24 cellular contexts compared by ENCODE assay signal in the genomic region with DNA sequence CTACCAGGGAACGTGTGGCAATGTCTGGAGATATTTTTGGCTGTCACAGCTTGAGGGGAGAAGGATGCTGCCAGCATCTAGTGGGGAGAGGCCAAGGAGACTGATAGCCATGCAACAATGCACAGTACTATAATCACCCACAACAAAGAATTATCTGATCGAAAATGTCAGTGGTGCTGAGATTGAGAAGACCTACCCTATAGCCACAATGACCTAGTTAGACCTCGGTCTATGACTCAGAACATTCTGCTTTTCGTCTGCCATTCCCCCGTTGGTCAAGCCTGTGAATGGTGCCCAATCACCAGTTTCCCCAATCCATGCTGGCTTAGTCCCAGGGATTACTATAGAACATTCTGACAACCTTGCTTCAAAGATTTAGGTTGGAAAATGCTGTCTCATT.
DNase-seq lines count a peak whose midpoint lies in the region; ATAC-seq and TF ChIP-seq lines count a peak whose summit lies in the region.
"Had no signal": no experiment of that assay in that cellular context is flagged by ENCODE, and none has a peak within 500 bp of the region (broad histone marks: within the 10 kb centered on the region; RNA-seq: fewer than 3 reads in every experiment).

No MANE protein-coding gene starts in this region.

- H3K4me1 ChIP-seq in SK-N-SH (ENCODE audit: control insufficient read depth in 1 of 2, insufficient read depth in 2 of 2, low read depth in 1 of 2, low read length in 1 of 2) = peaks cover 0 to 2% of the 10 kb centered on the region in 2 experiments; a peak in 2 of 4 replicates
- no peaks in the 10 kb centered on the region for H3K4me1 ChIP-seq in gastroesophageal sphincter
- H3K4me1 ChIP-seq: A549; BE2C; BLaER1 treated with 17β-estradiol and CSF1 and Interleukin-3, amounts not matched to agents 10 nM and 100 nM had no signal

- ATAC-seq in SK-N-SH treated with all-trans-retinoic acid at 6 μM for 48 hours (no peak), gastroesophageal sphincter (no peak), HG03442 (IDR thresholded peaks at IDR 0.05; ENCODE audit: unreplicated experiment) (no peak)
- ATAC-seq: A549, GM12878 had no signal

- no peaks in the 10 kb centered on the region for H4K20me1 ChIP-seq in SK-N-SH (ENCODE audit: insufficient read depth)
- H4K20me1 ChIP-seq: BLaER1 treated with 17β-estradiol and CSF1 and Interleukin-3, amounts not matched to agents 10 nM and 100 nM had no signal

- peaks cover 2% of the 10 kb centered on the region for H3K27me3 Mint-ChIP-seq in activated CD4-positive, alpha-beta T cell treated with anti-CD3 and anti-CD28 coated beads, Interleukin-2, amount 10 ng/mL, durations not matched to agents 7 days and 5 days
- H3K27me3 Mint-ChIP-seq: CD4-positive, alpha-beta T cell had no signal

- no peak overlapping the region for H3K4me3 Mint-ChIP-seq in activated CD4-positive, alpha-beta T cell treated with anti-CD3 and anti-CD28 coated beads, Interleukin-2, amount 10 ng/mL, durations not matched to agents 7 days and 5 days
- H3K4me3 Mint-ChIP-seq: CD14-positive monocyte; CD4-positive, alpha-beta T cell; CD8-positive, alpha-beta memory T cell had no signal

- no peaks in the 10 kb centered on the region for H3K36me3 Mint-ChIP-seq in activated CD4-positive, alpha-beta T cell treated with anti-CD3 and anti-CD28 coated beads, Interleukin-2, amount 10 ng/mL, durations not matched to agents 7 days and 5 days (ENCODE audit: low read depth)
- H3K36me3 Mint-ChIP-seq: CD14-positive monocyte; CD8-positive, alpha-beta memory T cell had no signal

- DNase-seq in SK-N-SH = no peak
- peak; percentile 86 for DNase-seq in RPMI7951 (ENCODE audit: low read depth)
- DNase-seq in fibroblast of the aortic adventitia (ENCODE audit: low read depth) = peak; percentile 32
- no peak for DNase-seq in activated CD4-positive, alpha-beta T cell treated with anti-CD3 and anti-CD28 coated beads, Interleukin-2, amount 10 ng/mL, durations not matched to agents 7 days and 5 days
- DNase-seq: ACHN; AML-193; BE2C; CD4-positive, alpha-beta T cell; CD8-positive, alpha-beta memory T cell; DMS 273 treated with DMSO at 0.1 percent for 48 hours; DMS79; EL; GDM1; GM23248; H7; HCEC 1CT had no signal

- no peak for TF ChIP-seq CTCF in SK-N-SH (IDR thresholded peaks at IDR 0.05)
- TF ChIP-seq CTCF in fibroblast of the aortic adventitia (IDR thresholded peaks at IDR 0.05; ENCODE audit: insufficient read depth, low read length) = no peak
- TF ChIP-seq CTCF in gastroesophageal sphincter (IDR thresholded peaks at IDR 0.05) = no peak

- TF ChIP-seq RAD21 in SK-N-SH (IDR thresholded peaks at IDR 0.05; ENCODE audit: low read length) = no peak

- H3K9ac ChIP-seq in SK-N-SH = no peak overlapping the region
- H3K9ac ChIP-seq: BLaER1 treated with 17β-estradiol and CSF1 and Interleukin-3, amounts not matched to agents 10 nM and 100 nM; GM23248 had no signal

- H3F3A ChIP-seq in SK-N-SH (replicated peaks; ENCODE audit: insufficient read depth) = no peaks in the 10 kb centered on the region

- H3K27ac Mint-ChIP-seq in activated CD4-positive, alpha-beta T cell treated with anti-CD3 and anti-CD28 coated beads, Interleukin-2, amount 10 ng/mL, durations not matched to agents 7 days and 5 days = no peak overlapping the region
- H3K27ac Mint-ChIP-seq: CD14-positive monocyte; CD4-positive, alpha-beta T cell; CD8-positive, alpha-beta memory T cell had no signal

- no peaks in the 10 kb centered on the region for H3K9me2 ChIP-seq in SK-N-SH

- H3K4me2 ChIP-seq in SK-N-SH = no peak overlapping the region
- H3K4me2 ChIP-seq: A549; BLaER1 treated with 17β-estradiol and CSF1 and Interleukin-3, amounts not matched to agents 10 nM and 100 nM had no signal

- no peak overlapping the region for H3K27ac ChIP-seq in SK-N-SH (ENCODE audit: low read depth in 2 of 2, low read length in 1 of 2)
- H3K27ac ChIP-seq in gastroesophageal sphincter = no peak overlapping the region
- H3K27ac ChIP-seq: 22Rv1; A549; BLaER1 treated with 17β-estradiol and CSF1 and Interleukin-3, amounts not matched to agents 10 nM and 100 nM; GM23248 had no signal

- H3K27me3 ChIP-seq in SK-N-SH (ENCODE audit: insufficient read depth) (no peaks in the 10 kb centered on the region), gastroesophageal sphincter (peaks cover 4% of the 10 kb centered on the region)
- H3K27me3 ChIP-seq: BE2C; BLaER1 treated with 17β-estradiol and CSF1 and Interleukin-3, amounts not matched to agents 10 nM and 100 nM had no signal

- H3K36me3 ChIP-seq in SK-N-SH (replicated peaks in 1 of 2; ENCODE audit: control insufficient read depth in 1 of 2, insufficient read depth in 2 of 2, low read length in 1 of 2) (no peaks in the 10 kb centered on the region), gastroesophageal sphincter (no peaks in the 10 kb centered on the region)
- H3K36me3 ChIP-seq: BE2C; BLaER1 treated with 17β-estradiol and CSF1 and Interleukin-3, amounts not matched to agents 10 nM and 100 nM had no signal

- no peaks in the 10 kb centered on the region for H3K9me3 Mint-ChIP-seq in activated CD4-positive, alpha-beta T cell treated with anti-CD3 and anti-CD28 coated beads, Interleukin-2, amount 10 ng/mL, durations not matched to agents 7 days and 5 days
- H3K9me3 Mint-ChIP-seq: CD4-positive, alpha-beta T cell; CD8-positive, alpha-beta memory T cell had no signal

- no peak for TF ChIP-seq POLR2A in gastroesophageal sphincter (IDR thresholded peaks at IDR 0.05)

- no peak overlapping the region for H2AFZ ChIP-seq in SK-N-SH (ENCODE audit: low read depth)
- H2AFZ ChIP-seq: GM23248 had no signal

- H3K9me3 ChIP-seq in SK-N-SH = no peaks in the 10 kb centered on the region
- H3K9me3 ChIP-seq in gastroesophageal sphincter = no peaks in the 10 kb centered on the region
- H3K9me3 ChIP-seq: A549; BE2C; BLaER1 treated with 17β-estradiol and CSF1 and Interleukin-3, amounts not matched to agents 10 nM and 100 nM had no signal

- 36% methylated on average over 5 of the region's 5 CpGs for WGBS in SK-N-SH (ENCODE audit: low lambda C conversion rate)
- 65 to 85% methylated on average over 4 to 5 of the region's 5 CpGs for WGBS in gastroesophageal sphincter (ENCODE audit: low coverage in 1 of 2), 2 donors

- H3K79me2 ChIP-seq in SK-N-SH (ENCODE audit: insufficient read depth) = no peaks in the 10 kb centered on the region

- CTCF ChIA-PET in SK-N-SH (lab: Yijun Ruan, JAX) = interaction anchor here (0.6 kb wide), 1 partner anchor 135 kb away, joined by 3 read pairs; no protein-coding TSS in a partner anchor
- CTCF ChIA-PET in activated CD4-positive, alpha-beta T cell treated with anti-CD3 and anti-CD28 coated beads, Interleukin-2, amount 10 ng/mL, durations not matched to agents 7 days and 5 days (lab: Charles Lee) = no interaction called here

- peak in 1 of 2 experiments; percentile 65; a peak in 2 of 4 replicates for TF ChIP-seq EP300 in SK-N-SH (IDR thresholded peaks at IDR 0.05; ENCODE audit: borderline replicate concordance in 1 of 2, low read depth in 1 of 2, low read length in 1 of 2)
- TF ChIP-seq EP300 in gastroesophageal sphincter (IDR thresholded peaks at IDR 0.05) = no peak

- POLR2A ChIA-PET in SK-N-SH (lab: Yijun Ruan, JAX) = no interaction called here
- POLR2A ChIA-PET in activated CD4-positive, alpha-beta T cell treated with anti-CD3 and anti-CD28 coated beads, Interleukin-2, amount 10 ng/mL, durations not matched to agents 7 days and 5 days (lab: Charles Lee) = no interaction called here

- H3K4me3 ChIP-seq in SK-N-SH (ENCODE audit: low read depth in 2 of 2, low read length in 1 of 2) (no peak overlapping the region), fibroblast of the aortic adventitia (ENCODE audit: low read depth, low read length) (no peak overlapping the region), gastroesophageal sphincter (no peak overlapping the region)
- H3K4me3 ChIP-seq: A549; BLaER1 treated with 17β-estradiol and CSF1 and Interleukin-3, amounts not matched to agents 10 nM and 100 nM; GM12878; GM23248 had no signal

- H3K4me1 Mint-ChIP-seq in activated CD4-positive, alpha-beta T cell treated with anti-CD3 and anti-CD28 coated beads, Interleukin-2, amount 10 ng/mL, durations not matched to agents 7 days and 5 days = peaks cover 5% of the 10 kb centered on the region
- H3K4me1 Mint-ChIP-seq: CD14-positive monocyte had no signal

TF ChIP-seq in SK-N-SH, 30 proteins besides CTCF, POLR2A, EP300 and RAD21 (continues in another document):
- TF ChIP-seq ELF1 (IDR thresholded peaks at IDR 0.05) (no peak), POLR2AphosphoS5 (IDR thresholded peaks at IDR 0.05; ENCODE audit: low read depth, low read length) (no peak), TCF12 (IDR thresholded peaks at IDR 0.05) (peak; percentile 86), JUND (IDR thresholded peaks at IDR 0.05) (peak; percentile 73), GABPA (IDR thresholded peaks at IDR 0.05; ENCODE audit: low read depth) (no peak), FOXM1 (IDR thresholded peaks at IDR 0.05; ENCODE audit: low read depth) (no peak), FOSL2 (IDR thresholded peaks at IDR 0.05; ENCODE audit: borderline replicate concordance, low read depth) (no peak), RCOR1 (IDR thresholded peaks at IDR 0.05; ENCODE audit: low read length) (no peak), NFIC (IDR thresholded peaks at IDR 0.05; ENCODE audit: borderline replicate concordance) (peak; percentile 34; the same call in 1 of the 2 replicates), RFX5 (IDR thresholded peaks at IDR 0.05; ENCODE audit: low read length) (no peak), YY1 (IDR thresholded peaks at IDR 0.05; ENCODE audit: low read depth) (no peak), FOXJ3 (CRISPR knock-in tag; IDR thresholded peaks at IDR 0.05) (no peak), TEAD4 (IDR thresholded peaks at IDR 0.05; ENCODE audit: borderline replicate concordance, insufficient read depth) (peak; percentile 71; the same call in 1 of the 2 replicates)

TF ChIP-seq in SK-N-SH treated with all-trans-retinoic acid at 6 μM for 48 hours, 23 proteins besides CTCF, POLR2A, EP300 and RAD21 (continues in another document):
- TF ChIP-seq ZNF565 (CRISPR knock-in tag; conservative IDR thresholded peaks at IDR 0.05; ENCODE audit: low read depth) = no peak
- TF ChIP-seq ARNTL (CRISPR knock-in tag; IDR thresholded peaks at IDR 0.05; ENCODE audit: borderline replicate concordance, low read depth) = no peak
- TF ChIP-seq, protein P1, sequence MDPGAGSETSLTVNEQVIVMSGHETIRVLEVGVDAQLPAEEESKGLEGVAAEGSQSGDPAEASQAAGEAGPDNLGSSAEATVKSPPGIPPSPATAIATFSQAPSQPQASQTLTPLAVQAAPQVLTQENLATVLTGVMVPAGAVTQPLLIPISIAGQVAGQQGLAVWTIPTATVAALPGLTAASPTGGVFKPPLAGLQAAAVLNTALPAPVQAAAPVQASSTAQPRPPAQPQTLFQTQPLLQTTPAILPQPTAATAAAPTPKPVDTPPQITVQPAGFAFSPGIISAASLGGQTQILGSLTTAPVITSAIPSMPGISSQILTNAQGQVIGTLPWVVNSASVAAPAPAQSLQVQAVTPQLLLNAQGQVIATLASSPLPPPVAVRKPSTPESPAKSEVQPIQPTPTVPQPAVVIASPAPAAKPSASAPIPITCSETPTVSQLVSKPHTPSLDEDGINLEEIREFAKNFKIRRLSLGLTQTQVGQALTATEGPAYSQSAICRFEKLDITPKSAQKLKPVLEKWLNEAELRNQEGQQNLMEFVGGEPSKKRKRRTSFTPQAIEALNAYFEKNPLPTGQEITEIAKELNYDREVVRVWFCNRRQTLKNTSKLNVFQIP (CRISPR knock-in tag; IDR thresholded peaks at IDR 0.05; ENCODE audit: borderline replicate concordance, low read depth) = no peak
- no peak for TF ChIP-seq ZFP30 (CRISPR knock-in tag; IDR thresholded peaks at IDR 0.05)

Comparison
In these comparisons a context has a peak if more than half of its experiments do, and no peak if none do; other contexts are left out.
1. DNase-seq: peak in RPMI7951 (single experiment) and fibroblast of the aortic adventitia (single experiment); none in SK-N-SH (single experiment) and activated CD4-positive, alpha-beta T cell treated with anti-CD3 and anti-CD28 coated beads, Interleukin-2, amount 10 ng/mL, durations not matched to agents 7 days and 5 days (single experiment).